ENCODE assay signal across 9 cellular contexts in genomic region chr20:57480444-57481152, GRCh38. TPM values are rescaled to one million over a fixed set of nuclear protein-coding genes. Genes with fewer than 3 reads are reported as not detected.
DNase-seq lines count a peak whose midpoint lies in the region; ATAC-seq and TF ChIP-seq lines count a peak whose summit lies in the region.
"Had no signal": no experiment of that assay in that cellular context is flagged by ENCODE, and none has a peak within 500 bp of the region (broad histone marks: within the 10 kb centered on the region; RNA-seq: fewer than 3 reads in every experiment).

No MANE protein-coding gene starts in this region.

- no peak for TF ChIP-seq RAD21 in SK-N-SH (IDR thresholded peaks at IDR 0.05; ENCODE audit: low read length)

- H4K20me1 ChIP-seq in DND-41 (ENCODE audit: insufficient read depth, low read length) (peaks cover 3% of the 10 kb centered on the region; the same call in 1 of the 2 replicates), SK-N-SH (ENCODE audit: insufficient read depth) (no peaks in the 10 kb centered on the region)

- H3K36me3 ChIP-seq in DND-41 (ENCODE audit: insufficient read depth, low read length) (no peaks in the 10 kb centered on the region), SK-N-SH (replicated peaks in 1 of 2; ENCODE audit: control insufficient read depth in 1 of 2, insufficient read depth in 2 of 2, low read length in 1 of 2) (no peaks in the 10 kb centered on the region)

- no peaks in the 10 kb centered on the region for H3F3A ChIP-seq in SK-N-SH (replicated peaks; ENCODE audit: insufficient read depth)

- H3K4me1 Mint-ChIP-seq in activated naive CD4-positive, alpha-beta T cell treated with anti-CD3 and anti-CD28 coated beads, Interleukin-2, amount 50 U/mL, for 24 hours = peaks cover 29% of the 10 kb centered on the region
- H3K4me1 Mint-ChIP-seq in natural killer cell treated with Interleukin-12 subunit alpha and Interleukin-12 subunit beta and Interleukin-15 and Interleukin-18, amount 100 ng/mL, for 72 hours (ENCODE audit: low read depth in 2 of 2) = peaks cover 4 to 10% of the 10 kb centered on the region in 2 donors

- H3K27ac ChIP-seq in DND-41 (ENCODE audit: low read length) (no peak overlapping the region), SK-N-SH (ENCODE audit: low read depth in 2 of 2, low read length in 1 of 2) (no peak overlapping the region)

- peak overlapping the region; percentile 11 for H3K4me3 Mint-ChIP-seq in activated naive CD4-positive, alpha-beta T cell treated with anti-CD3 and anti-CD28 coated beads, Interleukin-2, amount 50 U/mL, for 24 hours
- no peak overlapping the region for H3K4me3 Mint-ChIP-seq in natural killer cell treated with Interleukin-12 subunit alpha and Interleukin-12 subunit beta and Interleukin-15 and Interleukin-18, amount 100 ng/mL, for 72 hours

- TF ChIP-seq CTCF in DND-41 (IDR thresholded peaks at IDR 0.05; ENCODE audit: borderline replicate concordance, extremely low read depth, low read length, poor library complexity, severe bottlenecking) (no peak), SK-N-SH (IDR thresholded peaks at IDR 0.05) (no peak)

- POLR2A ChIA-PET in SK-N-SH (lab: Yijun Ruan, JAX) = no interaction called here

- WGBS in SK-N-SH (ENCODE audit: low lambda C conversion rate) = 62% methylated on average over 15 of the region's 17 CpGs

- H3K4me2 ChIP-seq in DND-41 (ENCODE audit: insufficient read depth, low read length) (no peak overlapping the region), SK-N-SH (no peak overlapping the region)

- DNase-seq in DND-41 (no peak), SK-N-SH (no peak), LoVo (ENCODE audit: low spot score) (no peak)
- no peak for DNase-seq in natural killer cell treated with Interleukin-12 subunit alpha and Interleukin-12 subunit beta and Interleukin-15 and Interleukin-18, amount 100 ng/mL, for 72 hours (ENCODE audit: low spot score)
- no peak for DNase-seq in effector CD4-positive, alpha-beta T cell

- CTCF ChIA-PET in SK-N-SH (lab: Yijun Ruan, JAX) = interaction anchor here (1.4 to 1.9 kb wide), 3 partner anchors 15 to 99 kb away, joined by 3 to 13 read pairs (median 8); no protein-coding TSS in a partner anchor

- H3K27me3 ChIP-seq in DND-41 (ENCODE audit: insufficient read depth, low read length, poor library complexity) (peaks cover 47% of the 10 kb centered on the region), SK-N-SH (ENCODE audit: insufficient read depth) (peaks cover 6% of the 10 kb centered on the region; the same call in 1 of the 2 replicates)

- H3K4me1 ChIP-seq in DND-41 (ENCODE audit: insufficient read depth, low read length) (peaks cover 10% of the 10 kb centered on the region), SK-N-SH (ENCODE audit: control insufficient read depth in 1 of 2, insufficient read depth in 2 of 2, low read depth in 1 of 2, low read length in 1 of 2) (no peaks in the 10 kb centered on the region; a peak in 1 of 4 replicates)

- H3K27me3 Mint-ChIP-seq in activated naive CD4-positive, alpha-beta T cell treated with anti-CD3 and anti-CD28 coated beads, Interleukin-2, amount 50 U/mL, for 24 hours = no peaks in the 10 kb centered on the region
- peaks cover 0 to 15% of the 10 kb centered on the region in 2 donors for H3K27me3 Mint-ChIP-seq in natural killer cell treated with Interleukin-12 subunit alpha and Interleukin-12 subunit beta and Interleukin-15 and Interleukin-18, amount 100 ng/mL, for 72 hours

- no peaks in the 10 kb centered on the region for H3K36me3 Mint-ChIP-seq in activated naive CD4-positive, alpha-beta T cell treated with anti-CD3 and anti-CD28 coated beads, Interleukin-2, amount 50 U/mL, for 24 hours
- no peaks in the 10 kb centered on the region for H3K36me3 Mint-ChIP-seq in natural killer cell treated with Interleukin-12 subunit alpha and Interleukin-12 subunit beta and Interleukin-15 and Interleukin-18, amount 100 ng/mL, for 72 hours

- H3K27ac Mint-ChIP-seq in activated naive CD4-positive, alpha-beta T cell treated with anti-CD3 and anti-CD28 coated beads, Interleukin-2, amount 50 U/mL, for 24 hours = no peak overlapping the region
- H3K27ac Mint-ChIP-seq in natural killer cell treated with Interleukin-12 subunit alpha and Interleukin-12 subunit beta and Interleukin-15 and Interleukin-18, amount 100 ng/mL, for 72 hours = no peak overlapping the region

- ATAC-seq in DND-41 (ENCODE audit: insufficient read depth, low read depth) (peak; percentile 47; the same call in 2 of the 3 replicates), GM19463 (IDR thresholded peaks at IDR 0.05; ENCODE audit: unreplicated experiment) (peak; percentile 39), HG03442 (IDR thresholded peaks at IDR 0.05; ENCODE audit: unreplicated experiment) (peak; percentile 50)
- no peak for ATAC-seq in natural killer cell treated with Interleukin-12 subunit alpha and Interleukin-12 subunit beta and Interleukin-15 and Interleukin-18, amount 100 ng/mL, for 72 hours

- H3K9ac ChIP-seq in DND-41 (ENCODE audit: low read depth, low read length) (no peak overlapping the region), SK-N-SH (no peak overlapping the region)

- H3K9me3 ChIP-seq in DND-41 (ENCODE audit: insufficient read depth, low read length, severe bottlenecking) = no peaks in the 10 kb centered on the region
- no peaks in the 10 kb centered on the region for H3K9me3 ChIP-seq in SK-N-SH

- H3K79me2 ChIP-seq in DND-41 (ENCODE audit: insufficient read depth, low read length) = no peaks in the 10 kb centered on the region
- H3K79me2 ChIP-seq in SK-N-SH (ENCODE audit: insufficient read depth) = no peaks in the 10 kb centered on the region

- H3K4me3 ChIP-seq in DND-41 (ENCODE audit: low read depth in 1 of 2, low read length in 2 of 2) (no peak overlapping the region), SK-N-SH (ENCODE audit: low read depth in 2 of 2, low read length in 1 of 2) (no peak overlapping the region)

- H3K9me3 Mint-ChIP-seq in activated naive CD4-positive, alpha-beta T cell treated with anti-CD3 and anti-CD28 coated beads, Interleukin-2, amount 50 U/mL, for 24 hours = no peaks in the 10 kb centered on the region
- H3K9me3 Mint-ChIP-seq in natural killer cell treated with Interleukin-12 subunit alpha and Interleukin-12 subunit beta and Interleukin-15 and Interleukin-18, amount 100 ng/mL, for 72 hours = no peaks in the 10 kb centered on the region

- H3K9me2 ChIP-seq in SK-N-SH = no peaks in the 10 kb centered on the region

- no peak overlapping the region for H2AFZ ChIP-seq in DND-41 (ENCODE audit: low read depth, low read length)
- no peak overlapping the region; the same call in 1 of the 2 replicates for H2AFZ ChIP-seq in SK-N-SH (ENCODE audit: low read depth)

- no peak for TF ChIP-seq EP300 in SK-N-SH (IDR thresholded peaks at IDR 0.05; ENCODE audit: borderline replicate concordance in 1 of 2, low read depth in 1 of 2, low read length in 1 of 2)

TF ChIP-seq in SK-N-SH, 30 proteins besides CTCF, POLR2A, EP300 and RAD21 (continues in another document):
- TF ChIP-seq, protein P1, sequence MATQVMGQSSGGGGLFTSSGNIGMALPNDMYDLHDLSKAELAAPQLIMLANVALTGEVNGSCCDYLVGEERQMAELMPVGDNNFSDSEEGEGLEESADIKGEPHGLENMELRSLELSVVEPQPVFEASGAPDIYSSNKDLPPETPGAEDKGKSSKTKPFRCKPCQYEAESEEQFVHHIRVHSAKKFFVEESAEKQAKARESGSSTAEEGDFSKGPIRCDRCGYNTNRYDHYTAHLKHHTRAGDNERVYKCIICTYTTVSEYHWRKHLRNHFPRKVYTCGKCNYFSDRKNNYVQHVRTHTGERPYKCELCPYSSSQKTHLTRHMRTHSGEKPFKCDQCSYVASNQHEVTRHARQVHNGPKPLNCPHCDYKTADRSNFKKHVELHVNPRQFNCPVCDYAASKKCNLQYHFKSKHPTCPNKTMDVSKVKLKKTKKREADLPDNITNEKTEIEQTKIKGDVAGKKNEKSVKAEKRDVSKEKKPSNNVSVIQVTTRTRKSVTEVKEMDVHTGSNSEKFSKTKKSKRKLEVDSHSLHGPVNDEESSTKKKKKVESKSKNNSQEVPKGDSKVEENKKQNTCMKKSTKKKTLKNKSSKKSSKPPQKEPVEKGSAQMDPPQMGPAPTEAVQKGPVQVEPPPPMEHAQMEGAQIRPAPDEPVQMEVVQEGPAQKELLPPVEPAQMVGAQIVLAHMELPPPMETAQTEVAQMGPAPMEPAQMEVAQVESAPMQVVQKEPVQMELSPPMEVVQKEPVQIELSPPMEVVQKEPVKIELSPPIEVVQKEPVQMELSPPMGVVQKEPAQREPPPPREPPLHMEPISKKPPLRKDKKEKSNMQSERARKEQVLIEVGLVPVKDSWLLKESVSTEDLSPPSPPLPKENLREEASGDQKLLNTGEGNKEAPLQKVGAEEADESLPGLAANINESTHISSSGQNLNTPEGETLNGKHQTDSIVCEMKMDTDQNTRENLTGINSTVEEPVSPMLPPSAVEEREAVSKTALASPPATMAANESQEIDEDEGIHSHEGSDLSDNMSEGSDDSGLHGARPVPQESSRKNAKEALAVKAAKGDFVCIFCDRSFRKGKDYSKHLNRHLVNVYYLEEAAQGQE (IDR thresholded peaks at IDR 0.05; ENCODE audit: low read depth, low read length) = no peak
- TF ChIP-seq FOSL2 (IDR thresholded peaks at IDR 0.05; ENCODE audit: borderline replicate concordance, low read depth) (no peak), YY1 (IDR thresholded peaks at IDR 0.05; ENCODE audit: low read depth) (no peak), SIN3A (IDR thresholded peaks at IDR 0.05; ENCODE audit: borderline replicate concordance, low read depth, low read length) (no peak), RFX5 (IDR thresholded peaks at IDR 0.05; ENCODE audit: low read length) (no peak), FOXM1 (IDR thresholded peaks at IDR 0.05; ENCODE audit: low read depth) (no peak)
- TF ChIP-seq, protein P2, sequence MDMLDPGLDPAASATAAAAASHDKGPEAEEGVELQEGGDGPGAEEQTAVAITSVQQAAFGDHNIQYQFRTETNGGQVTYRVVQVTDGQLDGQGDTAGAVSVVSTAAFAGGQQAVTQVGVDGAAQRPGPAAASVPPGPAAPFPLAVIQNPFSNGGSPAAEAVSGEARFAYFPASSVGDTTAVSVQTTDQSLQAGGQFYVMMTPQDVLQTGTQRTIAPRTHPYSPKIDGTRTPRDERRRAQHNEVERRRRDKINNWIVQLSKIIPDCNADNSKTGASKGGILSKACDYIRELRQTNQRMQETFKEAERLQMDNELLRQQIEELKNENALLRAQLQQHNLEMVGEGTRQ (IDR thresholded peaks at IDR 0.05; ENCODE audit: borderline replicate concordance, low read depth, low read length) = no peak
- TF ChIP-seq, protein P3, sequence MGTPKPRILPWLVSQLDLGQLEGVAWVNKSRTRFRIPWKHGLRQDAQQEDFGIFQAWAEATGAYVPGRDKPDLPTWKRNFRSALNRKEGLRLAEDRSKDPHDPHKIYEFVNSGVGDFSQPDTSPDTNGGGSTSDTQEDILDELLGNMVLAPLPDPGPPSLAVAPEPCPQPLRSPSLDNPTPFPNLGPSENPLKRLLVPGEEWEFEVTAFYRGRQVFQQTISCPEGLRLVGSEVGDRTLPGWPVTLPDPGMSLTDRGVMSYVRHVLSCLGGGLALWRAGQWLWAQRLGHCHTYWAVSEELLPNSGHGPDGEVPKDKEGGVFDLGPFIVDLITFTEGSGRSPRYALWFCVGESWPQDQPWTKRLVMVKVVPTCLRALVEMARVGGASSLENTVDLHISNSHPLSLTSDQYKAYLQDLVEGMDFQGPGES (IDR thresholded peaks at IDR 0.05; ENCODE audit: low read depth, low read length) = no peak

RNA-seq across cellular contexts. Expression of gene CTCFL, which starts 44.3 kb away (rescaled TPM):
- total RNA-seq in natural killer cell treated with Interleukin-12 subunit alpha and Interleukin-12 subunit beta and Interleukin-15 and Interleukin-18, amount 100 ng/mL, for 72 hours = not detected
- polyA plus RNA-seq in SK-N-SH (2012; rRNA removed) = not detected in 2 replicates
- not detected in 2 replicates for polyA plus RNA-seq in SK-N-SH (2012; cell fraction: cytosol; rRNA removed)
- not detected in 2 replicates for polyA plus RNA-seq in SK-N-SH (2012; cell fraction: nucleus; rRNA removed)
- total RNA-seq: temporal lobe had no signal

Comparison
In these comparisons a context has a peak if more than half of its experiments do, and no peak if none do; other contexts are left out.
1. ATAC-seq: peak in DND-41 (single experiment), GM19463 (single experiment) and HG03442 (single experiment); none in natural killer cell treated with Interleukin-12 subunit alpha and Interleukin-12 subunit beta and Interleukin-15 and Interleukin-18, amount 100 ng/mL, for 72 hours (0 of 2).